ENCODE assay signal across 15 cellular contexts in the genomic region with DNA sequence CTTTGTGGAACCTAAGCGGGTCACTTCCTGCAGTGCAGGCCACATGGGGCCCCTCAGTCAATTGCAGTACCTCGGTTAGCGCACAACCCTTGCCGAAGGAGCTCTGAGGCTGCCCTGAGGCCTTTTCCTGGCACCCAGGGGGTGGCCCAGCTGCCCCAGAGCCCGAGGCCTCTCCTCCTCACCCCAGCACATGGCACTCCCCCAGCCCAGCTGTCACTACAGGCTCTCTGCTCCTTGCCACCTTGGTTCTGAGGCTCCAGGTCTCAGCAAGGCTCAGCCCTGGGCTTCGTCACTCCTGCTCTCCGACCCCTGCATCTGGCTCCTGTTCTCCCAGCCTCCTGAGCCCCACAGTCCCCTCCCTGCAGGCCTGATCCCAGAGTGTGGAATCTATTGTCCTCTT.
A peak's percentile ranks its signal among the peaks of the same experiment; 100 is the strongest.
DNase-seq lines count a peak whose midpoint lies in the region; ATAC-seq and TF ChIP-seq lines count a peak whose summit lies in the region.
"Had no signal": no experiment of that assay in that cellular context is flagged by ENCODE, and none has a peak within 500 bp of the region (broad histone marks: within the 10 kb centered on the region; RNA-seq: fewer than 3 reads in every experiment).

No MANE protein-coding gene starts in this region.

- H3K36me3 ChIP-seq in SJCRH30: no peaks in the 10 kb centered on the region
- no peaks in the 10 kb centered on the region for H3K36me3 ChIP-seq in osteoblast (ENCODE audit: insufficient read depth, low read length)
- H3K36me3 ChIP-seq: BLaER1 had no signal

- H3K27ac ChIP-seq in SJCRH30 (no peak overlapping the region), osteoblast (ENCODE audit: low read depth, low read length) (no peak overlapping the region)
- H3K27ac ChIP-seq: BLaER1 had no signal

- H3K9me3 ChIP-seq in SJCRH30 (replicated peaks) (no peaks in the 10 kb centered on the region), osteoblast (ENCODE audit: low read depth, low read length) (no peaks in the 10 kb centered on the region)
- H3K9me3 ChIP-seq: BLaER1, Caco-2 had no signal

- H3K4me2 ChIP-seq in osteoblast (ENCODE audit: insufficient read depth, low read length): no peak overlapping the region
- H3K4me2 ChIP-seq: BLaER1 had no signal

- ATAC-seq in Right ventricle myocardium superior (ENCODE audit: poor library complexity) (no peak), HG03280 (IDR thresholded peaks at IDR 0.05; ENCODE audit: unreplicated experiment) (no peak)
- ATAC-seq: HCT116 had no signal

- H3K4me3 ChIP-seq in SJCRH30 (no peak overlapping the region), osteoblast (ENCODE audit: insufficient read depth, low read length) (no peak overlapping the region)
- H3K4me3 ChIP-seq: BLaER1 had no signal

- no peaks in the 10 kb centered on the region for H4K20me1 ChIP-seq in osteoblast (ENCODE audit: insufficient read depth, low read length)
- H4K20me1 ChIP-seq: BLaER1 had no signal

- no peaks in the 10 kb centered on the region for H3K27me3 ChIP-seq in SJCRH30
- H3K27me3 ChIP-seq in osteoblast (ENCODE audit: insufficient read depth, low read length): no peaks in the 10 kb centered on the region
- H3K27me3 ChIP-seq: BLaER1 had no signal

- H3K4me1 ChIP-seq in SJCRH30: peaks cover 4% of the 10 kb centered on the region; the same call in 1 of the 2 replicates
- peaks cover 9% of the 10 kb centered on the region for H3K4me1 ChIP-seq in osteoblast (ENCODE audit: insufficient read depth, low read length)
- H3K4me1 ChIP-seq: BLaER1, Caco-2 had no signal

- intact Hi-C loops in cardiac septum (cut with DNase I): no loop called here
- intact Hi-C loops in Right ventricle myocardium superior (cut with DNase I): no loop called here

- no peaks in the 10 kb centered on the region for H3K79me2 ChIP-seq in osteoblast (ENCODE audit: insufficient read depth, low read length)

- no peak overlapping the region for H2AFZ ChIP-seq in osteoblast (ENCODE audit: low read length)

- TF ChIP-seq CTCF in osteoblast (IDR thresholded peaks at IDR 0.05; ENCODE audit: extremely low read depth, low read depth, low read length): no peak

- DNase-seq in cardiac septum (ENCODE audit: low spot score): peak; percentile 63
- no peak for DNase-seq in Right ventricle myocardium superior
- peak; percentile 2 for DNase-seq in NCI-H146 treated with DMSO at 0.1 percent for 48 hours (lab: John Stamatoyannopoulos, UW; ENCODE audit: unreplicated experiment)
- peak; percentile 7 to 12 for DNase-seq in SJCRH30
- DNase-seq in osteoblast (ENCODE audit: insufficient read length, low spot score, missing footprints): peak; percentile 31
- DNase-seq in D341Med (ENCODE audit: low spot score): no peak
- no peak for DNase-seq in nucleus accumbens (lab: John Stamatoyannopoulos, UW)
- DNase-seq: 8988T; AML-193; Caco-2; CD8-positive, alpha-beta memory T cell; DMS79 had no signal

Comparison
In these comparisons a context has a peak if more than half of its experiments do, and no peak if none do; other contexts are left out.
1. DNase-seq: peak in cardiac septum (single experiment), NCI-H146 treated with DMSO at 0.1 percent for 48 hours (single experiment), SJCRH30 (2 of 2) and osteoblast (single experiment); none in Right ventricle myocardium superior (single experiment), D341Med (single experiment) and nucleus accumbens (0 of 56).